1 cellular context compared by ENCODE assay signal in genomic region chr14:106491851-106492250, GRCh38.
TF ChIP-seq lines count a peak whose summit lies in the region.

No MANE protein-coding gene starts in this region.

TF ChIP-seq in A549, 52 proteins besides CTCF, POLR2A, EP300 and RAD21 (continued from another document):
- TF ChIP-seq REST (IDR thresholded peaks at IDR 0.05) (no peak), POLR2AphosphoS2 (conservative IDR thresholded peaks at IDR 0.05; ENCODE audit: low read length) (no peak), EHF (CRISPR knock-in tag; IDR thresholded peaks at IDR 0.05) (no peak), KDM1A (IDR thresholded peaks at IDR 0.05; ENCODE audit: low read depth) (no peak), CEBPB (IDR thresholded peaks at IDR 0.05) (no peak), HOXB13 (CRISPR knock-in tag; IDR thresholded peaks at IDR 0.05; ENCODE audit: low read depth) (no peak), ESRRA (IDR thresholded peaks at IDR 0.05; ENCODE audit: borderline replicate concordance, low read length) (no peak), USF2 (IDR thresholded peaks at IDR 0.05) (no peak), NPAS2 (CRISPR knock-in tag; IDR thresholded peaks at IDR 0.05; ENCODE audit: borderline replicate concordance) (no peak), BCL3 (IDR thresholded peaks at IDR 0.05) (no peak)
TF ChIP-seq in A549: peak in this region for 0.
